ENCODE assay signal across 8 cellular contexts in genomic region chr15:72319985-72320671, GRCh38. TPM values are rescaled to one million over a fixed set of nuclear protein-coding genes. Genes with fewer than 3 reads are reported as not detected.
DNase-seq lines count a peak whose midpoint lies in the region; ATAC-seq and TF ChIP-seq lines count a peak whose summit lies in the region.

TSS of gene CELF6 (minus strand) at chr15:72320157. CDS start at chr15:72319874, 283 bp downstream.

- peak within 1 kb of the TSS; percentile 75 for H3K4me3 Mint-ChIP-seq in activated CD4-positive, alpha-beta T cell treated with anti-CD3 and anti-CD28 coated beads, Interleukin-2, amount 10 ng/mL, durations not matched to agents 24 days and 14 days

- peak within 1 kb of the TSS; percentile 8 for H3K27ac Mint-ChIP-seq in activated CD4-positive, alpha-beta T cell treated with anti-CD3 and anti-CD28 coated beads, Interleukin-2, amount 10 ng/mL, durations not matched to agents 24 days and 14 days

- H3K36me3 Mint-ChIP-seq in activated CD4-positive, alpha-beta T cell treated with anti-CD3 and anti-CD28 coated beads, Interleukin-2, amount 10 ng/mL, durations not matched to agents 24 days and 14 days (ENCODE audit: low read depth) = peaks cover 2% of the 10 kb centered on the region

- H3K4me3 ChIP-seq in choroid plexus epithelial cell (ENCODE audit: low read depth, low read length) = peak within 1 kb of the TSS; percentile 62

- peaks cover 23% of the 10 kb centered on the region for H3K27me3 Mint-ChIP-seq in activated CD4-positive, alpha-beta T cell treated with anti-CD3 and anti-CD28 coated beads, Interleukin-2, amount 10 ng/mL, durations not matched to agents 24 days and 14 days

- POLR2A ChIA-PET in GM10248 (lab: Yijun Ruan, JAX) = interaction anchor here (0.9 kb wide), 1 partner anchor 89 kb away, joined by 3 read pairs; the partner anchor contains the start of gene PKM

- CTCF ChIA-PET in GM10248 (lab: Yijun Ruan, JAX) = interaction anchor here (0.8 to 1.9 kb wide), 2 partner anchors 93 to 270 kb away, joined by 3 to 5 read pairs; no protein-coding TSS in a partner anchor

- TF ChIP-seq CTCF in GM10248 (IDR thresholded peaks at IDR 0.05; ENCODE audit: control extremely low read depth, extremely low read depth, low read depth, missing control alignments) = no peak
- no peak for TF ChIP-seq CTCF in choroid plexus epithelial cell (conservative IDR thresholded peaks at IDR 0.05; ENCODE audit: low read depth, low read length)

- peaks cover 19% of the 10 kb centered on the region for H3K4me1 Mint-ChIP-seq in activated CD4-positive, alpha-beta T cell treated with anti-CD3 and anti-CD28 coated beads, Interleukin-2, amount 10 ng/mL, durations not matched to agents 24 days and 14 days

- ATAC-seq in HG02981 (IDR thresholded peaks at IDR 0.05; ENCODE audit: unreplicated experiment) = peak; percentile 68

- DNase-seq in GM10248 (ENCODE audit: extremely low spot score) = peak; percentile 87
- DNase-seq in NCI-H460 (ENCODE audit: extremely low read depth, low read depth) = peak; percentile 47
- DNase-seq in activated CD4-positive, alpha-beta T cell treated with anti-CD3 and anti-CD28 coated beads, Interleukin-2, amount 10 ng/mL, durations not matched to agents 24 days and 14 days = peak; percentile 92
- DNase-seq in choroid plexus epithelial cell (ENCODE audit: low read depth) = peak; percentile 78
- DNase-seq in stimulated activated CD4-positive, alpha-beta T cell treated with anti-CD3 and anti-CD28 coated beads, Interleukin-1b, Interleukin-23, amount 100 ng/mL, for 24 hours (ENCODE audit: low read depth in 4 of 4, low spot score in 1 of 4) = peak; percentile 31 to 61 (median 48)
- DNase-seq in AML-193 (lab: John Stamatoyannopoulos, UW) = no peak

- peaks cover 6% of the 10 kb centered on the region for H3K9me3 Mint-ChIP-seq in activated CD4-positive, alpha-beta T cell treated with anti-CD3 and anti-CD28 coated beads, Interleukin-2, amount 10 ng/mL, durations not matched to agents 24 days and 14 days

- H3K27me3 ChIP-seq in layer of hippocampus (ENCODE audit: control insufficient read depth, insufficient read depth, low read length) = no peaks in the 10 kb centered on the region

- peak within 1 kb of the TSS; percentile 38 for H3K27ac ChIP-seq in layer of hippocampus (ENCODE audit: low read depth, low read length)

- intact Hi-C loops in activated CD4-positive, alpha-beta T cell treated with anti-CD3 and anti-CD28 coated beads, Interleukin-2, amount 10 ng/mL, durations not matched to agents 24 days and 14 days (cut with micrococcal nuclease) = loop anchor here (1.0 to 10.0 kb wide), 2 partner anchors 154 to 215 kb away; partner anchors contain the start of gene ARIH1

RNA-seq across cellular contexts. Expression of gene CELF6, which starts in this region (rescaled TPM):
- total RNA-seq in NCI-H460 (2014; rRNA removed; shearing (Covaris generic)) = 0.10 and 0.32 TPM in 2 replicates
- 1.3 TPM in 1 of 2 replicates, not detected in the other for polyA plus RNA-seq in NCI-H460 (2014; cell fraction: nucleus; rRNA removed)
- total RNA-seq in activated CD4-positive, alpha-beta T cell treated with anti-CD3 and anti-CD28 coated beads, Interleukin-2, amount 10 ng/mL, durations not matched to agents 24 days and 14 days = 0.19 and 0.21 TPM in 2 replicates

Comparison
In these comparisons a context has a peak if more than half of its experiments do, and no peak if none do; other contexts are left out.
1. Peak in DNase-seq in activated CD4-positive, alpha-beta T cell treated with anti-CD3 and anti-CD28 coated beads, Interleukin-2, amount 10 ng/mL, durations not matched to agents 24 days and 14 days; RNA of the gene not detected or under 1 TPM.
2. DNase-seq: peak in GM10248 (single experiment), NCI-H460 (single experiment), choroid plexus epithelial cell (single experiment) and stimulated activated CD4-positive, alpha-beta T cell treated with anti-CD3 and anti-CD28 coated beads, Interleukin-1b, Interleukin-23, amount 100 ng/mL, for 24 hours (4 of 4); none in AML-193 (0 of 2).